In the genomic region with DNA sequence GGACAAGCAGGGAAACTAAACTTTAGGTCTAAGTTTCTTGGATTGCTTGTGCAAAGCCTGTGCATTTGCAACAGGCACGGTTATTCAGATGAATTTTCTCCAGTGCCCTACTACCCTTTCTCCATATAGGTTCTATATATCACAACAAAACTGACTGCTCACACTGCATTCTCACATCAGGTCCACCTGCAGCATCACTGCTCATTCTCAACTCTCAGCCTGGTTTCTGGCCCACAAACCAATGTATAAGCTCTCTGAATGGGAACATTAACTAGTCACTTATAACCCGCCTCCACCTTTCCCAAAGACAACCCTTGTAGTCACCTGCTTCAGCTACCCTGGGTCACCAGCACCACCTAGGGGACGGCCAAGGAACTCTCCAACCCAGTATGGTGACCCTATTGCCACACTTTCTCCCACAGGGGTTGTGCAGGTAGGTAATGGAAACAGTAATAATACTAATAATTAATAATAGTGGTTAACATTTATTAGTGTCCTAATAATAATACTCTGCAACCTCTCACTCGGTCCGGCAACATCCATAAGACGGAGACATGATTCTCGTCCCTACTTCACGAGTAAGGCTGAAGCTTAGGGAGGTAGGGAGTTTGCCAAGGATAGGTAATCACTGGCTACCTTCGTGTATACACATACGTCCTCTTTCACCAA, we compare ENCODE assay signal across 8 cellular contexts.
DNase-seq lines count a peak whose midpoint lies in the region; ATAC-seq and TF ChIP-seq lines count a peak whose summit lies in the region.

No MANE protein-coding gene starts in this region.

- peaks cover 0 to 42% (median 7%) of the 10 kb centered on the region in 3 experiments for H3K36me3 ChIP-seq in naive thymus-derived CD4-positive, alpha-beta T cell (ENCODE audit: control insufficient read depth in 2 of 3, insufficient read depth in 3 of 3, low read length in 3 of 3)
- H3K36me3 ChIP-seq in upper lobe of right lung = peaks cover 70% of the 10 kb centered on the region

- no peaks in the 10 kb centered on the region for H3K9me3 ChIP-seq in naive thymus-derived CD4-positive, alpha-beta T cell (ENCODE audit: control insufficient read depth in 2 of 3, low read length in 3 of 3)
- H3K9me3 ChIP-seq in upper lobe of right lung = no peaks in the 10 kb centered on the region

- peaks cover 0 to 8% of the 10 kb centered on the region in 2 donors for H3K4me1 ChIP-seq in naive thymus-derived CD4-positive, alpha-beta T cell (ENCODE audit: control insufficient read depth in 2 of 2, insufficient read depth in 2 of 2, low read length in 2 of 2)
- peaks cover 4% of the 10 kb centered on the region for H3K4me1 ChIP-seq in upper lobe of right lung

- TF ChIP-seq CTCF in LNCAP (IDR thresholded peaks at IDR 0.05) = peak; percentile 77
- peak; percentile 88 for TF ChIP-seq CTCF in VCaP (conservative IDR thresholded peaks at IDR 0.05)
- peak; percentile 64 for TF ChIP-seq CTCF in upper lobe of right lung (IDR thresholded peaks at IDR 0.05)

- peaks cover 16 to 47% (median 36%) of the 10 kb centered on the region in 7 donors for H3K4me1 Mint-ChIP-seq in naive thymus-derived CD4-positive, alpha-beta T cell

- H3K27ac Mint-ChIP-seq in naive thymus-derived CD4-positive, alpha-beta T cell = peak overlapping the region in 6 of 9 donors; percentile 0 to 82 (median 42)

- H3K27me3 Mint-ChIP-seq in naive thymus-derived CD4-positive, alpha-beta T cell = no peaks in the 10 kb centered on the region

- no peaks in the 10 kb centered on the region for H3K27me3 ChIP-seq in naive thymus-derived CD4-positive, alpha-beta T cell (ENCODE audit: control insufficient read depth in 2 of 2, insufficient read depth in 2 of 2, low read length in 2 of 2)
- H3K27me3 ChIP-seq in upper lobe of right lung = no peaks in the 10 kb centered on the region

- POLR2A ChIA-PET in naive thymus-derived CD4-positive, alpha-beta T cell (lab: Charles Lee) = no interaction called here

- peak; percentile 76 for ATAC-seq in GM19372 (IDR thresholded peaks at IDR 0.05; ENCODE audit: low read depth, unreplicated experiment)
- peak; percentile 86 for ATAC-seq in naive thymus-derived CD4-positive, alpha-beta T cell
- ATAC-seq in upper lobe of right lung = peak; percentile 85
- ATAC-seq in GM21528 (IDR thresholded peaks at IDR 0.05; ENCODE audit: low FRiP score, unreplicated experiment) = no peak

- DNase-seq in COLO668 (lab: John Stamatoyannopoulos, UW; ENCODE audit: unreplicated experiment) = peak; percentile 63
- peak; percentile 41 for DNase-seq in central memory CD4-positive, alpha-beta T cell
- peak in 8 of 9 donors; percentile 27 to 58 (median 54) for DNase-seq in naive thymus-derived CD4-positive, alpha-beta T cell
- DNase-seq in upper lobe of right lung = peak; percentile 72

- H3K36me3 Mint-ChIP-seq in naive thymus-derived CD4-positive, alpha-beta T cell = peaks cover 13 to 44% (median 19%) of the 10 kb centered on the region in 5 donors

- no peaks in the 10 kb centered on the region for H3K9me3 Mint-ChIP-seq in naive thymus-derived CD4-positive, alpha-beta T cell

- CTCF ChIA-PET in naive thymus-derived CD4-positive, alpha-beta T cell (lab: Charles Lee) = interaction anchor here (0.8 to 4.9 kb wide), 12 partner anchors 12 to 389 kb away, joined by 3 to 31 read pairs (median 7); no protein-coding TSS in a partner anchor

- peak overlapping the region in 1 of 10 donors; percentile 10 for H3K4me3 Mint-ChIP-seq in naive thymus-derived CD4-positive, alpha-beta T cell

- no peak overlapping the region for H3K4me3 ChIP-seq in naive thymus-derived CD4-positive, alpha-beta T cell (ENCODE audit: low read length)
- no peak overlapping the region for H3K4me3 ChIP-seq in upper lobe of right lung

- intact Hi-C loops in naive thymus-derived CD4-positive, alpha-beta T cell (cut with micrococcal nuclease) = loop anchor here (1.0 to 10.0 kb wide), 6 partner anchors 16 to 276 kb away; a partner anchor contains a TSS
- intact Hi-C loops in upper lobe of right lung (cut with DNase I) = no loop called here

- H3K27ac ChIP-seq in VCaP (peak overlapping the region; percentile 39; the same call in 1 of the 2 replicates), upper lobe of right lung (no peak overlapping the region)
- no peak overlapping the region for H3K27ac ChIP-seq in naive thymus-derived CD4-positive, alpha-beta T cell (ENCODE audit: low read depth, low read length)
